ENCODE assay signal across 8 cellular contexts in genomic region chr19:38900220-38900629, GRCh38. TPM values are rescaled to one million over a fixed set of nuclear protein-coding genes. Genes with fewer than 3 reads are reported as not detected.
DNase-seq lines count a peak whose midpoint lies in the region; TF ChIP-seq lines count a peak whose summit lies in the region.

No MANE protein-coding gene starts in this region.

- peak; percentile 36 for DNase-seq in CD1c-positive myeloid dendritic cell (ENCODE audit: extremely low spot score)
- no peak for DNase-seq in LNCaP clone FGC (ENCODE audit: low read depth)
- DNase-seq in stimulated activated CD4-positive, alpha-beta T cell treated with anti-CD3 and anti-CD28 coated beads, Interleukin-4, amount 100 ng/mL, for 24 hours: no peak
- no peak for DNase-seq in NCI-H69 (lab: John Stamatoyannopoulos, UW)
- no peak for DNase-seq in AG20443 (ENCODE audit: low spot score)
- no peak for DNase-seq in 8988T

- H3K4me1 Mint-ChIP-seq in dendritic cell treated with granulocyte-macrophage colony-stimulating factor and Interleukin-4, amounts not matched to agents 40 ng/mL and 50 ng/mL, for 4 days (ENCODE audit: low read depth): peaks cover 43% of the 10 kb centered on the region

- peak overlapping the region; percentile 87 for H2AFZ ChIP-seq in neural cell (ENCODE audit: low read depth, low read length)

- H3K27me3 Mint-ChIP-seq in dendritic cell treated with granulocyte-macrophage colony-stimulating factor and Interleukin-4, amounts not matched to agents 40 ng/mL and 50 ng/mL, for 4 days: no peaks in the 10 kb centered on the region

- peaks cover 52% of the 10 kb centered on the region for H3K36me3 Mint-ChIP-seq in dendritic cell treated with granulocyte-macrophage colony-stimulating factor and Interleukin-4, amounts not matched to agents 40 ng/mL and 50 ng/mL, for 4 days (ENCODE audit: low read depth)

- H3K36me3 ChIP-seq in neural cell (ENCODE audit: insufficient read depth, low read length): no peaks in the 10 kb centered on the region

- peak overlapping the region; percentile 97 for H3K4me2 ChIP-seq in neural cell (ENCODE audit: low read length)

- TF ChIP-seq EP300 in neural cell (conservative IDR thresholded peaks at IDR 0.05; ENCODE audit: poor library complexity, severe bottlenecking): no peak

- no peaks in the 10 kb centered on the region for H3K9me3 Mint-ChIP-seq in dendritic cell treated with granulocyte-macrophage colony-stimulating factor and Interleukin-4, amounts not matched to agents 40 ng/mL and 50 ng/mL, for 4 days

- H3F3A ChIP-seq in neural cell (ENCODE audit: insufficient read depth, low read length, poor library complexity, severe bottlenecking): no peaks in the 10 kb centered on the region

- peak overlapping the region; percentile 74 for H3K9ac ChIP-seq in neural cell (ENCODE audit: low read length)

- peak overlapping the region; percentile 89 for H3K27ac Mint-ChIP-seq in dendritic cell treated with granulocyte-macrophage colony-stimulating factor and Interleukin-4, amounts not matched to agents 40 ng/mL and 50 ng/mL, for 4 days

- H3K4me3 ChIP-seq in LNCaP clone FGC (ENCODE audit: low read depth, low read length) (peak overlapping the region; percentile 99), neural cell (ENCODE audit: low read length) (peak overlapping the region; percentile 83)

- H4K20me1 ChIP-seq in neural cell (ENCODE audit: insufficient read depth): no peaks in the 10 kb centered on the region

- no peaks in the 10 kb centered on the region for H3K9me2 ChIP-seq in neural cell (ENCODE audit: insufficient read depth, low read length)

- peak overlapping the region; percentile 90 for H3K4me3 Mint-ChIP-seq in dendritic cell treated with granulocyte-macrophage colony-stimulating factor and Interleukin-4, amounts not matched to agents 40 ng/mL and 50 ng/mL, for 4 days

- no peaks in the 10 kb centered on the region for H3K9me3 ChIP-seq in neural cell (ENCODE audit: low read length)

- peak overlapping the region; percentile 82 for H3K27ac ChIP-seq in neural cell (ENCODE audit: low read length)

- no peak for TF ChIP-seq CTCF in LNCaP clone FGC (IDR thresholded peaks at IDR 0.05; ENCODE audit: control insufficient read depth, extremely low read depth, insufficient read depth)
- no peak for TF ChIP-seq CTCF in neural cell (IDR thresholded peaks at IDR 0.05; ENCODE audit: poor library complexity, severe bottlenecking)

- intact Hi-C loops in dendritic cell treated with granulocyte-macrophage colony-stimulating factor and Interleukin-4, amounts not matched to agents 40 ng/mL and 50 ng/mL, for 4 days (cut with micrococcal nuclease): no loop called here

- TF ChIP-seq RAD21 in neural cell (conservative IDR thresholded peaks at IDR 0.05): no peak

- no peaks in the 10 kb centered on the region for H3K79me2 ChIP-seq in neural cell (replicated peaks; ENCODE audit: insufficient read depth, low read length)

- no peaks in the 10 kb centered on the region for H3K27me3 ChIP-seq in neural cell (ENCODE audit: insufficient read depth, low read depth, low read length)

TF ChIP-seq in neural cell, 6 proteins besides CTCF, POLR2A, EP300 and RAD21:
- TF ChIP-seq POLR2AphosphoS5 (IDR thresholded peaks at IDR 0.05) (peak; percentile 36), TAF1 (IDR thresholded peaks at IDR 0.05; ENCODE audit: low read depth) (no peak), MXI1 (conservative IDR thresholded peaks at IDR 0.05; ENCODE audit: poor library complexity, severe bottlenecking) (no peak), SMC3 (conservative IDR thresholded peaks at IDR 0.05; ENCODE audit: poor library complexity) (peak; percentile 14), EZH2 (IDR thresholded peaks at IDR 0.05; ENCODE audit: borderline replicate concordance, insufficient read depth, low read length, poor library complexity, severe bottlenecking) (no peak)

RNA-seq across cellular contexts. Expression of gene NFKBIB, which starts 0.5 kb away (rescaled TPM):
- 11.9 and 21.4 TPM in 2 replicates for polyA plus RNA-seq in neural cell
- 6.6 and 7.4 TPM in 2 replicates for polyA minus RNA-seq in neural cell

RNA-seq across cellular contexts. Expression of gene SIRT2, which starts 0.8 kb away (rescaled TPM):
- polyA plus RNA-seq in neural cell: 102 and 117 TPM in 2 replicates
- 66.2 and 68.9 TPM in 2 replicates for polyA minus RNA-seq in neural cell

RNA-seq across cellular contexts. Expression of gene CCER2, which starts 11.8 kb away (rescaled TPM):
- polyA plus RNA-seq in neural cell: 2.3 and 2.5 TPM in 2 replicates
- polyA minus RNA-seq in neural cell: 0.73 TPM in 1 of 2 replicates, not detected in the other

RNA-seq across cellular contexts. Expression of gene RINL, which starts 22.1 kb away (rescaled TPM):
- 0.66 and 0.77 TPM in 2 replicates for polyA plus RNA-seq in neural cell
- polyA minus RNA-seq in neural cell: not detected in 2 replicates

RNA-seq across cellular contexts. Expression of gene SARS2, which starts 30.3 kb away (rescaled TPM):
- 14.6 and 19.4 TPM in 2 replicates for polyA plus RNA-seq in neural cell
- 9.7 and 14.7 TPM in 2 replicates for polyA minus RNA-seq in neural cell
